2 cellular contexts compared by ENCODE assay signal in genomic region chr11:3835100-3835485, GRCh38.
TF ChIP-seq lines count a peak whose summit lies in the region.

No MANE protein-coding gene starts in this region.

TF ChIP-seq in IMR-90, 13 proteins besides CTCF, POLR2A, EP300 and RAD21:
- TF ChIP-seq SMC3 (IDR thresholded peaks at IDR 0.05; ENCODE audit: low read depth, low read length) (no peak), CEBPB (IDR thresholded peaks at IDR 0.05; ENCODE audit: low read depth, low read length) (peak; percentile 27; the same call in 1 of the 2 replicates), RFX5 (IDR thresholded peaks at IDR 0.05; ENCODE audit: low read depth, low read length) (no peak)

TF ChIP-seq in GM12878, 131 proteins besides CTCF, POLR2A, EP300 and RAD21:
- TF ChIP-seq E4F1 (IDR thresholded peaks at IDR 0.05; ENCODE audit: borderline replicate concordance, partially characterized antibody) (no peak), TARDBP (IDR thresholded peaks at IDR 0.05; ENCODE audit: borderline replicate concordance) (no peak), FOS (IDR thresholded peaks at IDR 0.05; ENCODE audit: borderline replicate concordance, extremely low read depth, insufficient read length) (no peak), ATF2 (IDR thresholded peaks at IDR 0.05; ENCODE audit: low read length) (no peak), GABPA (IDR thresholded peaks at IDR 0.05; ENCODE audit: low read depth) (no peak), ZBTB33 (IDR thresholded peaks at IDR 0.05) (no peak), CBFB (IDR thresholded peaks at IDR 0.05; ENCODE audit: low read depth) (no peak), SRF (IDR thresholded peaks at IDR 0.05; ENCODE audit: low read depth in 2 of 2, low read length in 2 of 2) (no peak), SREBF1 (IDR thresholded peaks at IDR 0.05; ENCODE audit: low read length) (no peak), SIX5 (IDR thresholded peaks at IDR 0.05; ENCODE audit: low read depth, low read length, severe bottlenecking) (no peak), TCF3 (IDR thresholded peaks at IDR 0.05; ENCODE audit: borderline replicate concordance, insufficient read depth, low read depth, low read length) (no peak), FOXK2 (IDR thresholded peaks at IDR 0.05) (no peak), TAF1 (IDR thresholded peaks at IDR 0.05; ENCODE audit: borderline replicate concordance, low read depth, low read length) (no peak), ASH2L (IDR thresholded peaks at IDR 0.05; ENCODE audit: borderline replicate concordance, low read depth) (no peak), RAD51 (IDR thresholded peaks at IDR 0.05) (no peak)
